Comparison of ENCODE assay signal across 8 cellular contexts in the genomic region with DNA sequence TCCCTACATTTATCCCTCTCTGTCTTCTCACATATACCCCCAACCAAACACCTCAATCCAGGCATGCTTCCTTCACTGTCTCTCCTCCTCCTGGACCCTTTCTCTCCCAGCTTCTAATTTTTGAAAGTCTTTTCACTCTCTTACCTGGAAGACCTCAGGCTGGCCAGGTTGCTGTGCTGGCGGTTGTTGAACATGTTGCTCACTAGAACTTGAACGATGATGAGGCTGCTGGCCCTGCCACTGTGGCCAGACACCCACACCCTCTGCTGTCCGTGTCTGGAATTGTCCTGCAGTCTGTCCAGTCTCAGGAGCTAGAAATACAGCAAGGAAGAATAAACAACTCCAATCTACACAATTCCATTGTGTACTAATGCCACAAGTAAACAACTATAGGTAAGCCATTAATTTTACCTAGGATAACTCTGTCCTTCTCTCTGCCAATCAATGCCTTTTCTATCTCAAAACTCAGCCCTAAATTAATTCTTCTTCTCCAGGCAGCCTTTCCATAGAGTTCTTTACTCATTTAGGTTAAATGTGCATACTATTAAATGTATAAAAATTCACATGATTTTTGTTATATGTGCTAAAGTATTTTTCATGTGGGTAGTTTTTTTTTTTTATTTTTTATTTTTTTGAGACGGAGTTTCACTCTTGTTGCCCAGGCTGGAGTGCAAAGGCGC. TPM values are rescaled to one million over a fixed set of nuclear protein-coding genes. Genes with fewer than 3 reads are reported as not detected.
A peak's percentile ranks its signal among the peaks of the same experiment; 100 is the strongest.
DNase-seq lines count a peak whose midpoint lies in the region; TF ChIP-seq lines count a peak whose summit lies in the region.

No MANE protein-coding gene starts in this region.

- H3K79me2 ChIP-seq in fibroblast of lung (ENCODE audit: control insufficient read depth, insufficient read depth, low read length): no peaks in the 10 kb centered on the region

- DNase-seq in NOMO-1 (lab: John Stamatoyannopoulos, UW; ENCODE audit: unreplicated experiment in 2 of 2) (peak; percentile 20 to 46), NOMO-1 treated with dmso at 0.1 percent for 144 hours (lab: John Stamatoyannopoulos, UW; ENCODE audit: unreplicated experiment) (no peak), LoVo (ENCODE audit: low spot score) (peak; percentile 44), SJSA1 (ENCODE audit: low read depth in 1 of 2, low spot score in 2 of 2) (peak; percentile 55 to 73), fibroblast of lung (ENCODE audit: low read depth in 2 of 2) (peak; percentile 50 to 72), NCI-H446 treated with DMSO at 0.1 percent for 48 hours (lab: John Stamatoyannopoulos, UW) (no peak)
- no peak for DNase-seq in stimulated activated naive CD4-positive, alpha-beta T cell (lab: John Stamatoyannopoulos, UW)

- H3K4me1 ChIP-seq in SJSA1 (replicated peaks) (peaks cover 15% of the 10 kb centered on the region), fibroblast of lung (ENCODE audit: control insufficient read depth, extremely low read depth, insufficient read depth, low read length) (peaks cover 6% of the 10 kb centered on the region), neutrophil (ENCODE audit: control insufficient read depth in 1 of 2, insufficient read depth in 1 of 2, low read depth in 1 of 2, low read length in 1 of 2) (peaks cover 9 to 11% of the 10 kb centered on the region in 2 experiments)

- H3K9ac ChIP-seq in fibroblast of lung (ENCODE audit: insufficient read depth, low read length): no peak overlapping the region

- TF ChIP-seq CTCF in fibroblast of lung (conservative IDR thresholded peaks at IDR 0.05 in 1 of 2, IDR thresholded peaks at IDR 0.05 in 1 of 2; ENCODE audit: low read depth in 1 of 2, low read length in 2 of 2) (peak; percentile 84 to 87), neutrophil (IDR thresholded peaks at IDR 0.05) (peak; percentile 91)

- H3K27ac ChIP-seq in SJSA1: no peak overlapping the region
- no peak overlapping the region for H3K27ac ChIP-seq in fibroblast of lung (ENCODE audit: insufficient read depth, low read length)
- peak overlapping the region; percentile 66 for H3K27ac ChIP-seq in neutrophil

- H3K27me3 ChIP-seq in SJSA1 (replicated peaks) (no peaks in the 10 kb centered on the region), fibroblast of lung (ENCODE audit: control insufficient read depth, insufficient read depth, low read length) (no peaks in the 10 kb centered on the region), neutrophil (no peaks in the 10 kb centered on the region)

- H3K4me2 ChIP-seq in fibroblast of lung (ENCODE audit: extremely low read depth, insufficient read depth, low read length): no peak overlapping the region

- H3K4me3 ChIP-seq in SJSA1 (no peak overlapping the region), fibroblast of lung (replicated peaks in 1 of 4; ENCODE audit: control extremely low read depth in 1 of 4, insufficient read depth in 1 of 4, low read depth in 3 of 4, low read length in 4 of 4) (no peak overlapping the region), neutrophil (ENCODE audit: low read depth in 1 of 2, low read length in 1 of 2) (no peak overlapping the region)

- no peaks in the 10 kb centered on the region for H3K9me3 ChIP-seq in SJSA1 (replicated peaks)
- no peaks in the 10 kb centered on the region for H3K9me3 ChIP-seq in fibroblast of lung (ENCODE audit: control insufficient read depth, insufficient read depth, low read depth, low read length)
- H3K9me3 ChIP-seq in neutrophil: no peaks in the 10 kb centered on the region

- no peak overlapping the region for H2AFZ ChIP-seq in fibroblast of lung (ENCODE audit: low read length)

- peaks cover 55% of the 10 kb centered on the region for H3K36me3 ChIP-seq in SJSA1
- peaks cover 10% of the 10 kb centered on the region for H3K36me3 ChIP-seq in fibroblast of lung (ENCODE audit: control insufficient read depth, insufficient read depth, low read length)
- peaks cover 74% of the 10 kb centered on the region for H3K36me3 ChIP-seq in neutrophil

- H4K20me1 ChIP-seq in fibroblast of lung (ENCODE audit: control insufficient read depth, extremely low read depth, insufficient read depth, low read length): no peaks in the 10 kb centered on the region

RNA-seq across cellular contexts. Expression of a gene that starts 5.1 kb away (rescaled TPM):
- total RNA-seq in SJSA1 (2014; rRNA removed; shearing (Covaris generic)): 44.6 and 46.2 TPM in 2 replicates
- total RNA-seq in fibroblast of lung: 461 and 479 TPM in 2 replicates
- polyA plus RNA-seq in fibroblast of lung: 209 and 361 TPM in 2 replicates
- polyA plus RNA-seq in fibroblast of lung (2012): 116 and 215 TPM in 2 replicates
- 50.4 and 108 TPM in 2 replicates for polyA minus RNA-seq in fibroblast of lung (ENCODE audit: low replicate concordance)

RNA-seq across cellular contexts. Expression of a gene that starts 47.6 kb away (rescaled TPM):
- 6.6 and 13.4 TPM in 2 replicates for total RNA-seq in SJSA1 (2014; rRNA removed; shearing (Covaris generic))
- 2.6 and 4.6 TPM in 2 replicates for total RNA-seq in fibroblast of lung
- 1.9 and 2.8 TPM in 2 replicates for polyA plus RNA-seq in fibroblast of lung
- 1.5 and 1.9 TPM in 2 replicates for polyA plus RNA-seq in fibroblast of lung (2012)
- not detected in 2 replicates for polyA minus RNA-seq in fibroblast of lung (ENCODE audit: low replicate concordance)

Comparison
In these comparisons a context has a peak if more than half of its experiments do, and no peak if none do; other contexts are left out.
1. DNase-seq: peak in NOMO-1 (2 of 2), LoVo (single experiment), SJSA1 (2 of 2) and fibroblast of lung (2 of 2); none in NOMO-1 treated with dmso at 0.1 percent for 144 hours (single experiment), stimulated activated naive CD4-positive, alpha-beta T cell (0 of 6) and NCI-H446 treated with DMSO at 0.1 percent for 48 hours (single experiment).